8 cellular contexts compared by ENCODE assay signal in genomic region chr17:37506678-37507077, GRCh38. TPM values are rescaled to one million over a fixed set of nuclear protein-coding genes. Genes with fewer than 3 reads are reported as not detected.
DNase-seq lines count a peak whose midpoint lies in the region; ATAC-seq and TF ChIP-seq lines count a peak whose summit lies in the region.

No MANE protein-coding gene starts in this region.

- CTCF ChIA-PET in activated CD4-positive, alpha-beta T cell treated with anti-CD3 and anti-CD28 coated beads, Interleukin-2, amount 10 ng/mL, durations not matched to agents 7 days and 5 days (lab: Charles Lee) = interaction anchor here (0.5 to 1.9 kb wide), 2 partner anchors 8 to 20 kb away, joined by 3 to 4 read pairs; no protein-coding TSS in a partner anchor

- peaks cover 11% of the 10 kb centered on the region for H3K4me1 Mint-ChIP-seq in activated CD4-positive, alpha-beta T cell treated with anti-CD3 and anti-CD28 coated beads, Interleukin-2, amount 10 ng/mL, durations not matched to agents 7 days and 5 days

- DNase-seq in activated CD4-positive, alpha-beta T cell treated with anti-CD3 and anti-CD28 coated beads, Interleukin-2, amount 10 ng/mL, durations not matched to agents 7 days and 5 days = peak; percentile 28
- DNase-seq in activated CD4-positive, alpha-beta T cell treated with anti-CD3 and anti-CD28 coated beads for 4 hours = no peak
- peak; percentile 49 to 53 for DNase-seq in NCI-H446 (lab: John Stamatoyannopoulos, UW)
- DNase-seq in astrocyte of the spinal cord (ENCODE audit: low read depth, low spot score) = no peak
- no peak for DNase-seq in left lung
- DNase-seq in GM03348 (ENCODE audit: low spot score) = no peak
- DNase-seq in activated CD4-positive, CD25-positive, alpha-beta regulatory T cell (lab: John Stamatoyannopoulos, UW) = no peak

- ATAC-seq in left lung (peak; percentile 25), HG03521 (IDR thresholded peaks at IDR 0.05; ENCODE audit: unreplicated experiment) (no peak)

- intact Hi-C loops in left lung (cut with DNase I) = no loop called here

- no peaks in the 10 kb centered on the region for H3K9me3 ChIP-seq in left lung

- H3K36me3 Mint-ChIP-seq in activated CD4-positive, alpha-beta T cell treated with anti-CD3 and anti-CD28 coated beads, Interleukin-2, amount 10 ng/mL, durations not matched to agents 7 days and 5 days (ENCODE audit: low read depth) = no peaks in the 10 kb centered on the region

- H3K4me1 ChIP-seq in left lung = no peaks in the 10 kb centered on the region

- no peaks in the 10 kb centered on the region for H3K36me3 ChIP-seq in left lung

- H3K9me3 Mint-ChIP-seq in activated CD4-positive, alpha-beta T cell treated with anti-CD3 and anti-CD28 coated beads, Interleukin-2, amount 10 ng/mL, durations not matched to agents 7 days and 5 days = no peaks in the 10 kb centered on the region

- H3K4me3 ChIP-seq in astrocyte of the spinal cord (ENCODE audit: low read depth, low read length) = no peak overlapping the region
- H3K4me3 ChIP-seq in left lung = no peak overlapping the region

- in situ Hi-C loops in astrocyte of the spinal cord (cut with HindIII; ENCODE audit: low sequenced_read_pairs) = no loop called here

- no peak overlapping the region for H3K4me3 Mint-ChIP-seq in activated CD4-positive, alpha-beta T cell treated with anti-CD3 and anti-CD28 coated beads, Interleukin-2, amount 10 ng/mL, durations not matched to agents 7 days and 5 days

- TF ChIP-seq CTCF in astrocyte of the spinal cord (IDR thresholded peaks at IDR 0.05; ENCODE audit: low read depth, low read length) (peak; percentile 72), left lung (IDR thresholded peaks at IDR 0.05) (peak in 1 of 2 donors; percentile 29)

- H3K27me3 Mint-ChIP-seq in activated CD4-positive, alpha-beta T cell treated with anti-CD3 and anti-CD28 coated beads, Interleukin-2, amount 10 ng/mL, durations not matched to agents 7 days and 5 days = no peaks in the 10 kb centered on the region

- POLR2A ChIA-PET in activated CD4-positive, alpha-beta T cell treated with anti-CD3 and anti-CD28 coated beads, Interleukin-2, amount 10 ng/mL, durations not matched to agents 7 days and 5 days (lab: Charles Lee) = interaction anchor here (0.6 kb wide), 1 partner anchor 10 kb away, joined by 4 read pairs; no protein-coding TSS in a partner anchor

- H3K27ac Mint-ChIP-seq in activated CD4-positive, alpha-beta T cell treated with anti-CD3 and anti-CD28 coated beads, Interleukin-2, amount 10 ng/mL, durations not matched to agents 7 days and 5 days = no peak overlapping the region

- H3K27ac ChIP-seq in left lung = no peak overlapping the region

- H3K27me3 ChIP-seq in left lung = no peaks in the 10 kb centered on the region

RNA-seq across cellular contexts. Expression of gene DUSP14, which starts 17.0 kb away (rescaled TPM):
- total RNA-seq in activated CD4-positive, alpha-beta T cell treated with anti-CD3 and anti-CD28 coated beads, Interleukin-2, amount 10 ng/mL, durations not matched to agents 7 days and 5 days = 10 to 100 TPM in 1 of 2 experiments, 1 to 10 TPM in 1; 9.3 to 11.0 TPM
- total RNA-seq in left lung = 10 to 100 TPM; 11.6 to 14.9 TPM

Comparison
In these comparisons a context has a peak if more than half of its experiments do, and no peak if none do; other contexts are left out.
1. DNase-seq: peak in activated CD4-positive, alpha-beta T cell treated with anti-CD3 and anti-CD28 coated beads, Interleukin-2, amount 10 ng/mL, durations not matched to agents 7 days and 5 days (single experiment) and NCI-H446 (2 of 2); none in activated CD4-positive, alpha-beta T cell treated with anti-CD3 and anti-CD28 coated beads for 4 hours (0 of 2), astrocyte of the spinal cord (single experiment), left lung (0 of 2), GM03348 (single experiment) and activated CD4-positive, CD25-positive, alpha-beta regulatory T cell (0 of 4).